ENCODE assay signal across 9 cellular contexts in genomic region chr17:1229354-1229890, GRCh38. TPM values are rescaled to one million over a fixed set of nuclear protein-coding genes. Genes with fewer than 3 reads are reported as not detected.
DNase-seq lines count a peak whose midpoint lies in the region; ATAC-seq, FAIRE-seq and TF ChIP-seq lines count a peak whose summit lies in the region.
"Had no signal": no experiment of that assay in that cellular context is flagged by ENCODE, and none has a peak within 500 bp of the region (broad histone marks: within the 10 kb centered on the region; RNA-seq: fewer than 3 reads in every experiment).

No MANE protein-coding gene starts in this region.

- H3K27me3 ChIP-seq in MG63 (peaks cover 5% of the 10 kb centered on the region; the same call in 1 of the 2 replicates), osteoblast (ENCODE audit: insufficient read depth, low read length) (peaks cover 45% of the 10 kb centered on the region)

- no peak overlapping the region for H2AFZ ChIP-seq in osteoblast (ENCODE audit: low read length)

- no peaks in the 10 kb centered on the region for H3K79me2 ChIP-seq in osteoblast (ENCODE audit: insufficient read depth, low read length)

- no peak for FAIRE-seq in frontal cortex (lab: Jason Lieb, UNC)

- peak; percentile 96 for DNase-seq in CD1c-positive myeloid dendritic cell (ENCODE audit: extremely low spot score)
- peak; percentile 27 for DNase-seq in MG63
- peak; percentile 45 for DNase-seq in activated CD8-positive, alpha-beta memory T cell treated with anti-CD3 and anti-CD28 coated beads, Interleukin-2, amount 50 U/mL, for 4 hours
- DNase-seq in frontal cortex (ENCODE audit: low spot score in 2 of 2): peak; percentile 74 to 84
- peak; percentile 94 for DNase-seq in osteoblast (ENCODE audit: insufficient read length, low spot score, missing footprints)
- DNase-seq in cortex of kidney (lab: John Stamatoyannopoulos, UW): no peak
- DNase-seq in middle frontal gyrus (ENCODE audit: extremely low spot score, low spot score): no peak

- H4K20me1 ChIP-seq in osteoblast (ENCODE audit: insufficient read depth, low read length): no peaks in the 10 kb centered on the region

- peak; percentile 47 for ATAC-seq in GM19467 (IDR thresholded peaks at IDR 0.05; ENCODE audit: unreplicated experiment)

- H3K9me3 ChIP-seq in MG63: no peaks in the 10 kb centered on the region
- no peaks in the 10 kb centered on the region for H3K9me3 ChIP-seq in osteoblast (ENCODE audit: low read depth, low read length)

- TF ChIP-seq CTCF in osteoblast (IDR thresholded peaks at IDR 0.05; ENCODE audit: extremely low read depth, low read depth, low read length): no peak

- H3K4me1 ChIP-seq in osteoblast (ENCODE audit: insufficient read depth, low read length): peaks cover 10% of the 10 kb centered on the region

- no peaks in the 10 kb centered on the region for H3K36me3 ChIP-seq in MG63
- H3K36me3 ChIP-seq in osteoblast (ENCODE audit: insufficient read depth, low read length): no peaks in the 10 kb centered on the region

- H3K4me3 ChIP-seq in MG63 (peak overlapping the region; percentile 40), osteoblast (ENCODE audit: insufficient read depth, low read length) (peak overlapping the region; percentile 53)

- H3K4me2 ChIP-seq in osteoblast (ENCODE audit: insufficient read depth, low read length): peak overlapping the region; percentile 78

- no peak overlapping the region for H3K27ac ChIP-seq in osteoblast (ENCODE audit: low read depth, low read length)

RNA-seq across cellular contexts. Expression of gene BHLHA9, which starts 40.8 kb away (rescaled TPM):
- total RNA-seq in MG63 (2014; rRNA removed; shearing (Covaris generic); ENCODE audit: low replicate concordance): not detected in 2 replicates
- total RNA-seq in frontal cortex: not detected
- not detected in 2 replicates for total RNA-seq in osteoblast
- total RNA-seq: HT1080 had no signal

RNA-seq across cellular contexts. Expression of gene ABR, which starts 49.6 kb away (rescaled TPM):
- total RNA-seq in MG63 (2014; rRNA removed; shearing (Covaris generic); ENCODE audit: low replicate concordance): 7.3 and 24.0 TPM in 2 replicates
- total RNA-seq in frontal cortex (123 TPM), osteoblast (156 and 163 TPM in 2 replicates)

RNA-seq across cellular contexts. Expression of gene TRARG1, which starts 50.0 kb away (rescaled TPM):
- not detected in 2 replicates for total RNA-seq in MG63 (2014; rRNA removed; shearing (Covaris generic); ENCODE audit: low replicate concordance)
- not detected for total RNA-seq in frontal cortex
- total RNA-seq in osteoblast: not detected in 2 replicates
- total RNA-seq: HT1080 had no signal

Comparison
In these comparisons a context has a peak if more than half of its experiments do, and no peak if none do; other contexts are left out.
1. DNase-seq: peak in CD1c-positive myeloid dendritic cell (single experiment), MG63 (single experiment), activated CD8-positive, alpha-beta memory T cell treated with anti-CD3 and anti-CD28 coated beads, Interleukin-2, amount 50 U/mL, for 4 hours (single experiment), frontal cortex (2 of 2) and osteoblast (single experiment); none in cortex of kidney (single experiment) and middle frontal gyrus (single experiment).